In genomic region chr12:96210376-96211055, GRCh38 we compare ENCODE assay signal across 10 cellular contexts. TPM values are rescaled to one million over a fixed set of nuclear protein-coding genes. Genes with fewer than 3 reads are reported as not detected.
DNase-seq lines count a peak whose midpoint lies in the region; ATAC-seq and TF ChIP-seq lines count a peak whose summit lies in the region.
"Had no signal": no experiment of that assay in that cellular context is flagged by ENCODE, and none has a peak within 500 bp of the region (broad histone marks: within the 10 kb centered on the region; RNA-seq: fewer than 3 reads in every experiment).

No MANE protein-coding gene starts in this region.

- WGBS in psoas muscle, 3 donors, result 67 to 72% (median 69%) methylated on average over 19 of the region's 19 CpGs
- 81 to 87% (median 83%) methylated on average over 19 of the region's 19 CpGs for WGBS in ovary, 3 donors

- intact Hi-C loops in psoas muscle (cut with DNase I), result loop anchor here in 1 of 2 donors (10.0 kb wide), 1 partner anchor 296 kb away; no protein-coding TSS in a partner anchor
- intact Hi-C loops in ovary (cut with DNase I), result loop anchor here in 1 of 4 donors (5.0 to 10.0 kb wide), 3 partner anchors 148 to 304 kb away; partner anchors contain the start of gene CDK17
- intact Hi-C loops in Calu3 (cut with micrococcal nuclease; ENCODE audit: unreplicated experiment), result no loop called here

- no peak for TF ChIP-seq EP300 in ovary (IDR thresholded peaks at IDR 0.05)

- H3K36me3 Mint-ChIP-seq in CD4-positive, CD25-positive, alpha-beta regulatory T cell, result peaks cover 8% of the 10 kb centered on the region
- peaks cover 7% of the 10 kb centered on the region for H3K36me3 Mint-ChIP-seq in T-helper 17 cell (ENCODE audit: low read depth)
- H3K36me3 Mint-ChIP-seq in Calu3 (ENCODE audit: insufficient read depth, unreplicated experiment), result peaks cover 6% of the 10 kb centered on the region

- H3K4me3 Mint-ChIP-seq in CD4-positive, CD25-positive, alpha-beta regulatory T cell, result peak overlapping the region; percentile 87 to 90 (median 89)
- H3K4me3 Mint-ChIP-seq in T-helper 17 cell, result peak overlapping the region; percentile 87
- no peak overlapping the region for H3K4me3 Mint-ChIP-seq in Calu3 (ENCODE audit: low read depth, unreplicated experiment)
- H3K4me3 Mint-ChIP-seq: type B pancreatic cell had no signal

- peaks cover 61 to 97% (median 78%) of the 10 kb centered on the region in 4 donors for H3K4me1 Mint-ChIP-seq in CD4-positive, CD25-positive, alpha-beta regulatory T cell
- H3K4me1 Mint-ChIP-seq in T-helper 17 cell (peaks cover 78% of the 10 kb centered on the region), Calu3 (ENCODE audit: low read depth, unreplicated experiment) (peaks cover 13% of the 10 kb centered on the region)

- H3K9me3 ChIP-seq in CD4-positive, CD25-positive, alpha-beta regulatory T cell (ENCODE audit: control insufficient read depth in 2 of 2, low read length in 2 of 2), result no peaks in the 10 kb centered on the region
- H3K9me3 ChIP-seq in T-helper 17 cell (ENCODE audit: control insufficient read depth, low read length, poor library complexity, severe bottlenecking) (no peaks in the 10 kb centered on the region), psoas muscle (no peaks in the 10 kb centered on the region), ovary (no peaks in the 10 kb centered on the region)

- no peak for TF ChIP-seq POLR2A in ovary (IDR thresholded peaks at IDR 0.05)

- no TSS peak for BruUV-seq in Calu3 (replicated peaks; lab: Mats Ljungman, UMichigan)

- in situ Hi-C loops in brain microvascular endothelial cell (cut with HindIII; ENCODE audit: low pct_ligation_motif_present, low sequenced_read_pairs), result loop anchor here (25.0 kb wide), 1 partner anchor 148 kb away; no protein-coding TSS in a partner anchor

- peak overlapping the region; percentile 71 for H3K27ac ChIP-seq in CD4-positive, CD25-positive, alpha-beta regulatory T cell (ENCODE audit: insufficient read depth, low read length, poor library complexity, severe bottlenecking)
- peak overlapping the region; percentile 89 for H3K27ac ChIP-seq in brain microvascular endothelial cell
- peak overlapping the region; percentile 18 for H3K27ac ChIP-seq in psoas muscle
- H3K27ac ChIP-seq in ovary, result no peak overlapping the region
- H3K27ac ChIP-seq: foreskin keratinocyte had no signal

- ATAC-seq in CD4-positive, CD25-positive, alpha-beta regulatory T cell (ENCODE audit: low read depth in 2 of 2), result peak; percentile 38 to 53
- ATAC-seq in T-helper 17 cell (peak; percentile 30), psoas muscle (peak in 1 of 4 donors; percentile 16), GM19397 (IDR thresholded peaks at IDR 0.05; ENCODE audit: unreplicated experiment) (no peak)
- ATAC-seq: foreskin keratinocyte had no signal

- H3K36me3 ChIP-seq in CD4-positive, CD25-positive, alpha-beta regulatory T cell (ENCODE audit: control insufficient read depth, insufficient read depth, low read length), result no peaks in the 10 kb centered on the region
- H3K36me3 ChIP-seq in brain microvascular endothelial cell (replicated peaks) (peaks cover 10% of the 10 kb centered on the region), psoas muscle (ENCODE audit: insufficient read depth in 1 of 2, low read depth in 1 of 2) (no peaks in the 10 kb centered on the region), ovary (no peaks in the 10 kb centered on the region)

- H3K27me3 ChIP-seq in CD4-positive, CD25-positive, alpha-beta regulatory T cell (ENCODE audit: control insufficient read depth, insufficient read depth, low read length), result no peaks in the 10 kb centered on the region
- H3K27me3 ChIP-seq in brain microvascular endothelial cell (replicated peaks) (no peaks in the 10 kb centered on the region), psoas muscle (ENCODE audit: insufficient read depth in 3 of 3, low read length in 2 of 3) (peaks cover 0 to 7% (median 0%) of the 10 kb centered on the region in 3 donors), ovary (no peaks in the 10 kb centered on the region)
- H3K27me3 ChIP-seq: foreskin keratinocyte had no signal

- CTCF ChIA-PET in Calu3 (lab: Charles Lee), result interaction anchor here (0.7 kb wide), 1 partner anchor 387 kb away, joined by 6 read pairs; no protein-coding TSS in a partner anchor

- H3K9me3 Mint-ChIP-seq in CD4-positive, CD25-positive, alpha-beta regulatory T cell, result no peaks in the 10 kb centered on the region
- no peaks in the 10 kb centered on the region for H3K9me3 Mint-ChIP-seq in Calu3 (ENCODE audit: low read depth, unreplicated experiment)
- H3K9me3 Mint-ChIP-seq: type B pancreatic cell had no signal

- H3K27ac Mint-ChIP-seq in CD4-positive, CD25-positive, alpha-beta regulatory T cell, result peak overlapping the region; percentile 91 to 97 (median 93)
- peak overlapping the region; percentile 99 for H3K27ac Mint-ChIP-seq in T-helper 17 cell
- no peak overlapping the region for H3K27ac Mint-ChIP-seq in Calu3 (ENCODE audit: unreplicated experiment)
- H3K27ac Mint-ChIP-seq: type B pancreatic cell had no signal

- H3K4me3 ChIP-seq in CD4-positive, CD25-positive, alpha-beta regulatory T cell (ENCODE audit: low read depth, low read length), result peak overlapping the region; percentile 81
- no peak overlapping the region for H3K4me3 ChIP-seq in brain microvascular endothelial cell (ENCODE audit: low read depth, low read length)
- H3K4me3 ChIP-seq in psoas muscle, result no peak overlapping the region
- no peak overlapping the region for H3K4me3 ChIP-seq in ovary

- peaks cover 100% of the 10 kb centered on the region for H3K4me1 ChIP-seq in CD4-positive, CD25-positive, alpha-beta regulatory T cell (ENCODE audit: control insufficient read depth, insufficient read depth, low read length, poor library complexity, severe bottlenecking)
- H3K4me1 ChIP-seq in psoas muscle (peaks cover 10% of the 10 kb centered on the region), ovary (ENCODE audit: insufficient read depth) (peaks cover 1% of the 10 kb centered on the region)

- no peak for TF ChIP-seq CTCF in brain microvascular endothelial cell (IDR thresholded peaks at IDR 0.05; ENCODE audit: low read depth, low read length, missing control alignments)
- no peak for TF ChIP-seq CTCF in psoas muscle (IDR thresholded peaks at IDR 0.05)
- TF ChIP-seq CTCF in ovary (IDR thresholded peaks at IDR 0.05), result no peak
- no peak for TF ChIP-seq CTCF in Calu3 (IDR thresholded peaks at IDR 0.05; ENCODE audit: unreplicated experiment)

- DNase-seq in CD4-positive, CD25-positive, alpha-beta regulatory T cell, result peak; percentile 20 to 80 (median 47)
- DNase-seq in T-helper 17 cell (peak in 2 of 3 donors; percentile 18 to 19), brain microvascular endothelial cell (no peak), psoas muscle (no peak), ovary (no peak), LoVo (ENCODE audit: low spot score) (no peak), Calu3 (no peak)
- DNase-seq: foreskin keratinocyte had no signal

- no peaks in the 10 kb centered on the region for H3K27me3 Mint-ChIP-seq in CD4-positive, CD25-positive, alpha-beta regulatory T cell
- H3K27me3 Mint-ChIP-seq in T-helper 17 cell (no peaks in the 10 kb centered on the region), Calu3 (ENCODE audit: unreplicated experiment) (no peaks in the 10 kb centered on the region)
- H3K27me3 Mint-ChIP-seq: type B pancreatic cell had no signal

RNA-seq across cellular contexts. Expression of gene ELK3, which starts 16.3 kb away (rescaled TPM):
- 84.7 TPM for total RNA-seq in CD4-positive, CD25-positive, alpha-beta regulatory T cell
- 10 to 100 TPM; 33.4 to 47.9 (median 38.3) TPM for polyA plus RNA-seq in CD4-positive, CD25-positive, alpha-beta regulatory T cell
- total RNA-seq in T-helper 17 cell (10 to 100 TPM; 68.8 to 71.2 TPM), psoas muscle (10 to 100 TPM in 2 of 4 donors, 1 to 10 TPM in 2; 7.8 to 12.6 (median 10.0) TPM), ovary (10 to 100 TPM; 11.5 to 25.9 (median 15.2) TPM), Calu3 (2022) (25.6 and 34.1 TPM in 2 replicates)
- polyA plus RNA-seq in psoas muscle (10 to 100 TPM in 1 of 3 donors, 1 to 10 TPM in 2; 3.7 to 13.9 (median 4.8) TPM), ovary (10 to 100 TPM; 15.6 to 25.8 TPM)

Comparison
In these comparisons a context has a peak if more than half of its experiments do, and no peak if none do; other contexts are left out.
1. DNase-seq: peak in CD4-positive, CD25-positive, alpha-beta regulatory T cell (3 of 3) and T-helper 17 cell (2 of 3); none in brain microvascular endothelial cell (single experiment), psoas muscle (0 of 2), ovary (0 of 5), LoVo (single experiment) and Calu3 (single experiment).
2. H3K27ac ChIP-seq: peak in CD4-positive, CD25-positive, alpha-beta regulatory T cell (single experiment), brain microvascular endothelial cell (single experiment) and psoas muscle (single experiment); none in ovary (0 of 2).